9 cellular contexts compared by ENCODE assay signal in the genomic region with DNA sequence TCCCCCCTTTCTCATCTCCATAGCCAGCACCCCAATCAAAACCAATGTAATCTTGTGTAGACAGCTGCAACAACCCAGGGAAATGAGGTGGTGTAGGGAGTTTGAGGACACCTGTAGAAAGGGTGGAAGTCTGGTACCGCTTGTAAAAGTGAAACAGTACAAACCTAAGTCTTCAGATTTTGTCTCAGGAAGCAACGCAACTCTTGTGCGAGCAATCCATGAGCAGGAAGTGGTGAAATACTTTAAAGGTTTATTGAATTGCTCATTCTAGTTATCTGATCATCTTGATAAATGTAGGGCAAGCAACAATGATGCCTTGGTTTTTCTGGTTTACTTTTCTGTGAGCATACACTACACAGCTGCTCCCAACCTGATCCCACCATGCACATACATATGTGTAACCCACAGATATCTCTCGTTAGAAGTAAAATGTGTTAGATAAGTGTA.
DNase-seq lines count a peak whose midpoint lies in the region; ATAC-seq and TF ChIP-seq lines count a peak whose summit lies in the region.
"Had no signal": no experiment of that assay in that cellular context is flagged by ENCODE, and none has a peak within 500 bp of the region (broad histone marks: within the 10 kb centered on the region; RNA-seq: fewer than 3 reads in every experiment).

No MANE protein-coding gene starts in this region.

- H3K27me3 Mint-ChIP-seq in activated T-cell treated with anti-CD3 and anti-CD28 coated beads, Interleukin-2, amount 50 U/mL, for 24 hours = no peaks in the 10 kb centered on the region
- no peaks in the 10 kb centered on the region for H3K27me3 Mint-ChIP-seq in mesothelial cell of epicardium (ENCODE audit: low read depth)

- peaks cover 13% of the 10 kb centered on the region for H3K9me3 Mint-ChIP-seq in activated T-cell treated with anti-CD3 and anti-CD28 coated beads, Interleukin-2, amount 50 U/mL, for 24 hours
- peaks cover 7% of the 10 kb centered on the region for H3K9me3 Mint-ChIP-seq in mesothelial cell of epicardium

- no peak for TF ChIP-seq CTCF in AG04449 (IDR thresholded peaks at IDR 0.05; ENCODE audit: insufficient read depth, low read length, missing control alignments)
- no peak for TF ChIP-seq CTCF in mesothelial cell of epicardium (IDR thresholded peaks at IDR 0.05; ENCODE audit: unreplicated experiment)

- H3K27ac Mint-ChIP-seq in activated T-cell treated with anti-CD3 and anti-CD28 coated beads, Interleukin-2, amount 50 U/mL, for 24 hours = peak overlapping the region; percentile 97
- H3K27ac Mint-ChIP-seq in mesothelial cell of epicardium = no peak overlapping the region

- DNase-seq in AG04449 (ENCODE audit: low read depth, low spot score) (peak; percentile 47), KBM-7 (peak; percentile 14), islet precursor cell (peak; percentile 77), OCI-M2 (lab: John Stamatoyannopoulos, UW; ENCODE audit: unreplicated experiment) (no peak), NCI-H524 treated with DMSO at 0.1 percent for 48 hours (lab: John Stamatoyannopoulos, UW) (no peak), mesothelial cell of epicardium (ENCODE audit: low spot score in 2 of 2, unreplicated experiment in 2 of 2) (no peak)
- DNase-seq in activated T-cell treated with anti-CD3 and anti-CD28 coated beads, Interleukin-2, amount 50 U/mL, for 24 hours = peak; percentile 55
- DNase-seq: pancreas had no signal

- CTCF ChIA-PET in AG04449 (lab: Yijun Ruan, JAX) = no interaction called here

- peaks cover 30% of the 10 kb centered on the region for H3K36me3 Mint-ChIP-seq in activated T-cell treated with anti-CD3 and anti-CD28 coated beads, Interleukin-2, amount 50 U/mL, for 24 hours (ENCODE audit: low read depth)
- H3K36me3 Mint-ChIP-seq in mesothelial cell of epicardium = peaks cover 50% of the 10 kb centered on the region

- POLR2A ChIA-PET in AG04449 (lab: Yijun Ruan, JAX) = no interaction called here

- no peak overlapping the region for H3K4me3 ChIP-seq in AG04449 (ENCODE audit: low read depth, low read length)
- H3K4me3 ChIP-seq: pancreas had no signal

- ATAC-seq in GM18873 (IDR thresholded peaks at IDR 0.05; ENCODE audit: low FRiP score, unreplicated experiment) = no peak

- H3K4me1 Mint-ChIP-seq in activated T-cell treated with anti-CD3 and anti-CD28 coated beads, Interleukin-2, amount 50 U/mL, for 24 hours (ENCODE audit: low read depth) = peaks cover 73% of the 10 kb centered on the region
- no peaks in the 10 kb centered on the region for H3K4me1 Mint-ChIP-seq in mesothelial cell of epicardium

- peak overlapping the region; percentile 82 for H3K4me3 Mint-ChIP-seq in activated T-cell treated with anti-CD3 and anti-CD28 coated beads, Interleukin-2, amount 50 U/mL, for 24 hours
- H3K4me3 Mint-ChIP-seq in mesothelial cell of epicardium = no peak overlapping the region

- in situ Hi-C loops in KBM-7 (cut with MboI; ENCODE audit: low pct_unique_long_range_greater_than_20kb, low sequenced_read_pairs) = no loop called here

Comparison
In these comparisons a context has a peak if more than half of its experiments do, and no peak if none do; other contexts are left out.
1. DNase-seq: peak in AG04449 (single experiment), KBM-7 (single experiment), activated T-cell treated with anti-CD3 and anti-CD28 coated beads, Interleukin-2, amount 50 U/mL, for 24 hours (single experiment) and islet precursor cell (single experiment); none in OCI-M2 (single experiment), NCI-H524 treated with DMSO at 0.1 percent for 48 hours (single experiment) and mesothelial cell of epicardium (0 of 2).